Comparison of ENCODE assay signal across 21 cellular contexts in the genomic region with DNA sequence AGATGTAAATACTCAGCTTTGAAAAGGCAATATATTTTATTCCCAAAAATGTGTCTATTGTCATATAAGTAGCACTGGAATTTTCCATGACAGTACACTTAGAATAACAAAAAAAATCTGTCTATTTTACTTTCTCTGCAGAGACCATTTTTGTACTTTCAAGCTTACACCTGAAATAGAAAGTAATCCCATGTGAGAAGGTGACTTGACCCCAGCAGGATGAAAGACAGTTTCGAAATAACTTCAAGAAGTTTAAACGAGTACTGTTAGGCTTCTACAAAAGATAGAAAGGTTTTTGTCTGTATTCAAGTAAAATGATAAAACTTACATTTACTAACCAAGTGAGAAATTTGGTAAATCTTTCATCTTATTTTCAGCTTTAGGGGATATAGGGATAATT.
DNase-seq lines count a peak whose midpoint lies in the region; ATAC-seq, FAIRE-seq and TF ChIP-seq lines count a peak whose summit lies in the region.
"Had no signal": no experiment of that assay in that cellular context is flagged by ENCODE, and none has a peak within 500 bp of the region (broad histone marks: within the 10 kb centered on the region; RNA-seq: fewer than 3 reads in every experiment).

No MANE protein-coding gene starts in this region.

- H3K27me3 ChIP-seq in PC-9 (ENCODE audit: insufficient read depth, low read depth): no peaks in the 10 kb centered on the region
- H3K27me3 ChIP-seq: BE2C had no signal

- 7% methylated on average over 2 of the region's 2 CpGs for WGBS in A549 (ENCODE audit: missing lambda C conversion rate)

- H4K20me1 ChIP-seq in PC-9 (ENCODE audit: insufficient read depth): no peaks in the 10 kb centered on the region

- no peak for TF ChIP-seq EP300 in A549 (IDR thresholded peaks at IDR 0.05)

- no peak overlapping the region for H3K4me2 ChIP-seq in A549
- no peak overlapping the region for H3K4me2 ChIP-seq in PC-9

- ATAC-seq in A549 (no peak), HG02852 (IDR thresholded peaks at IDR 0.05; ENCODE audit: unreplicated experiment) (peak; percentile 61)
- ATAC-seq: GM12878, HCT116 had no signal

- peak; percentile 23 for FAIRE-seq in A549 (lab: Jason Lieb, UNC)
- FAIRE-seq: G401.6, GM12878, GM18507 had no signal

- no peak for TF ChIP-seq POLR2A in A549 (IDR thresholded peaks at IDR 0.05; ENCODE audit: low read length)

- DNase-seq in A549 (ENCODE audit: low read depth in 1 of 2, low spot score in 1 of 2) (no peak), GM12865 (ENCODE audit: low read depth) (peak; percentile 4), PC-9 (no peak), KG1 (lab: John Stamatoyannopoulos, UW) (no peak), DMS53 (lab: John Stamatoyannopoulos, UW) (no peak), NCI-H1092 treated with DMSO at 0.1 percent for 48 hours (lab: John Stamatoyannopoulos, UW) (no peak), NCI-H2196 treated with DMSO at 0.1 percent for 48 hours (lab: John Stamatoyannopoulos, UW; ENCODE audit: unreplicated experiment) (no peak)
- DNase-seq: 8988T; BE2C; C1 segment of cervical spinal cord; CD8-positive, alpha-beta memory T cell; COR-L47; DMS 273 treated with DMSO at 0.1 percent for 48 hours; GOT3; H7; HFFc6 had no signal

- BruUV-seq in PC-9 (replicated peaks; lab: Mats Ljungman, UMichigan): no TSS peak

- 0 out of 2 replicates have a peak, but pooled peaks cover 5% of the 10 kb centered on the region for H3K9me2 ChIP-seq in PC-9 (ENCODE audit: insufficient read depth)

- no peak overlapping the region for H3K4me3 ChIP-seq in A549
- H3K4me3 ChIP-seq in GM12865 (ENCODE audit: low read depth, low read length): no peak overlapping the region
- H3K4me3 ChIP-seq in PC-9: no peak overlapping the region
- H3K4me3 ChIP-seq: GM12878 had no signal

- H3K79me2 ChIP-seq in PC-9 (ENCODE audit: low read depth): no peaks in the 10 kb centered on the region

- intact Hi-C loops in PC-9 (cut with micrococcal nuclease; ENCODE audit: unreplicated experiment): no loop called here

- H3K36me3 ChIP-seq in PC-9 (ENCODE audit: low read depth): no peaks in the 10 kb centered on the region
- H3K36me3 ChIP-seq: BE2C had no signal

- CTCF ChIA-PET in A549 (lab: Yijun Ruan, JAX) (interaction anchor here (0.7 kb wide), 1 partner anchor 13 kb away, joined by 3 read pairs; no protein-coding TSS in a partner anchor), PC-9 (lab: Charles Lee) (no interaction called here)

- H3K9me3 ChIP-seq in A549: no peaks in the 10 kb centered on the region
- H3K9me3 ChIP-seq in PC-9 (ENCODE audit: insufficient read depth, low read depth): no peaks in the 10 kb centered on the region
- H3K9me3 ChIP-seq: BE2C had no signal

- no peak for TF ChIP-seq RAD21 in A549 (conservative IDR thresholded peaks at IDR 0.05 in 1 of 2, IDR thresholded peaks at IDR 0.05 in 1 of 2)

- no peaks in the 10 kb centered on the region for H3F3A ChIP-seq in PC-9 (ENCODE audit: insufficient read depth, low read depth)

- H2AFZ ChIP-seq in PC-9: 0 out of 2 replicates have a peak overlapping the region, but pooled peaks have one; percentile 24

- POLR2A ChIA-PET in A549 (lab: Yijun Ruan, JAX): no interaction called here
- POLR2A ChIA-PET in PC-9 (lab: Charles Lee; ENCODE audit: unreplicated experiment): no interaction called here

- TF ChIP-seq CTCF in A549 (IDR thresholded peaks at IDR 0.05) (no peak), GM12865 (IDR thresholded peaks at IDR 0.05; ENCODE audit: insufficient read depth, low read depth, low read length, missing control alignments) (no peak), PC-9 (conservative IDR thresholded peaks at IDR 0.05) (no peak)

- H3K4me1 ChIP-seq in A549 (no peaks in the 10 kb centered on the region), PC-9 (replicated peaks; ENCODE audit: insufficient read depth) (no peaks in the 10 kb centered on the region)
- H3K4me1 ChIP-seq: BE2C had no signal

- H3K27ac ChIP-seq in A549: no peak overlapping the region
- H3K27ac ChIP-seq in PC-9: no peak overlapping the region

TF ChIP-seq in A549, 52 proteins besides CTCF, POLR2A, EP300 and RAD21:
- TF ChIP-seq HOXB13 (CRISPR knock-in tag; IDR thresholded peaks at IDR 0.05; ENCODE audit: low read depth): no peak
- TF ChIP-seq, protein P1, sequence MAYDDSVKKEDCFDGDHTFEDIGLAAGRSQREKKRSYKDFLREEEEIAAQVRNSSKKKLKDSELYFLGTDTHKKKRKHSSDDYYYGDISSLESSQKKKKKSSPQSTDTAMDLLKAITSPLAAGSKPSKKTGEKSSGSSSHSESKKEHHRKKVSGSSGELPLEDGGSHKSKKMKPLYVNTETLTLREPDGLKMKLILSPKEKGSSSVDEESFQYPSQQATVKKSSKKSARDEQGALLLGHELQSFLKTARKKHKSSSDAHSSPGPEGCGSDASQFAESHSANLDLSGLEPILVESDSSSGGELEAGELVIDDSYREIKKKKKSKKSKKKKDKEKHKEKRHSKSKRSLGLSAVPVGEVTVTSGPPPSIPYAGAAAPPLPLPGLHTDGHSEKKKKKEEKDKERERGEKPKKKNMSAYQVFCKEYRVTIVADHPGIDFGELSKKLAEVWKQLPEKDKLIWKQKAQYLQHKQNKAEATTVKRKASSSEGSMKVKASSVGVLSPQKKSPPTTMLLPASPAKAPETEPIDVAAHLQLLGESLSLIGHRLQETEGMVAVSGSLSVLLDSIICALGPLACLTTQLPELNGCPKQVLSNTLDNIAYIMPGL (CRISPR knock-in tag; IDR thresholded peaks at IDR 0.05; ENCODE audit: borderline replicate concordance): no peak
- no peak for TF ChIP-seq BHLHE40 (IDR thresholded peaks at IDR 0.05; ENCODE audit: low read depth, low read length)
- TF ChIP-seq CHD4 (IDR thresholded peaks at IDR 0.05; ENCODE audit: borderline replicate concordance): no peak
- no peak for TF ChIP-seq FOSB (CRISPR knock-in tag; IDR thresholded peaks at IDR 0.05)
- TF ChIP-seq FOXS1 (CRISPR knock-in tag; IDR thresholded peaks at IDR 0.05): no peak
- no peak for TF ChIP-seq HEYL (CRISPR knock-in tag; IDR thresholded peaks at IDR 0.05)
- TF ChIP-seq TP53 (CRISPR knock-in tag; IDR thresholded peaks at IDR 0.05): no peak
- TF ChIP-seq MAFK (IDR thresholded peaks at IDR 0.05; ENCODE audit: partially characterized antibody): no peak
- no peak for TF ChIP-seq EHMT2 (IDR thresholded peaks at IDR 0.05; ENCODE audit: low read depth)
TF ChIP-seq in A549: peak in this region for 0.
